1 cellular context compared by ENCODE assay signal in genomic region chr6:97282726-97283617, GRCh38.
TF ChIP-seq lines count a peak whose summit lies in the region.

TSS of gene MMS22L (minus strand) at chr6:97283216. CDS start at chr6:97282477, 739 bp downstream.

TF ChIP-seq in HepG2, 621 proteins besides CTCF, POLR2A, EP300 and RAD21 (continued from another document):
- TF ChIP-seq, protein P1, sequence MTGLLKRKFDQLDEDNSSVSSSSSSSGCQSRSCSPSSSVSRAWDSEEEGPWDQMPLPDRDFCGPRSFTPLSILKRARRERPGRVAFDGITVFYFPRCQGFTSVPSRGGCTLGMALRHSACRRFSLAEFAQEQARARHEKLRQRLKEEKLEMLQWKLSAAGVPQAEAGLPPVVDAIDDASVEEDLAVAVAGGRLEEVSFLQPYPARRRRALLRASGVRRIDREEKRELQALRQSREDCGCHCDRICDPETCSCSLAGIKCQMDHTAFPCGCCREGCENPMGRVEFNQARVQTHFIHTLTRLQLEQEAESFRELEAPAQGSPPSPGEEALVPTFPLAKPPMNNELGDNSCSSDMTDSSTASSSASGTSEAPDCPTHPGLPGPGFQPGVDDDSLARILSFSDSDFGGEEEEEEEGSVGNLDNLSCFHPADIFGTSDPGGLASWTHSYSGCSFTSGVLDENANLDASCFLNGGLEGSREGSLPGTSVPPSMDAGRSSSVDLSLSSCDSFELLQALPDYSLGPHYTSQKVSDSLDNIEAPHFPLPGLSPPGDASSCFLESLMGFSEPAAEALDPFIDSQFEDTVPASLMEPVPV (CRISPR knock-in tag; IDR thresholded peaks at IDR 0.05): no peak
- TF ChIP-seq EZH2 (conservative IDR thresholded peaks at IDR 0.05; ENCODE audit: low read depth, low read length) (no peak), FOXK1 (CRISPR knock-in tag; IDR thresholded peaks at IDR 0.05; ENCODE audit: borderline replicate concordance, low read depth) (no peak), NR1H2 (CRISPR knock-in tag; IDR thresholded peaks at IDR 0.05; ENCODE audit: borderline replicate concordance, low read depth) (no peak), POLR2AphosphoS2 (IDR thresholded peaks at IDR 0.05; ENCODE audit: low read depth, low read length) (no peak), ZSCAN5A (CRISPR knock-in tag; IDR thresholded peaks at IDR 0.05; ENCODE audit: borderline replicate concordance) (peak; percentile 73; the same call in 1 of the 2 replicates), KLF16 (CRISPR knock-in tag; IDR thresholded peaks at IDR 0.05) (peak in 1 of 2 experiments; percentile 77; a peak in 1 of 4 replicates), LCORL (IDR thresholded peaks at IDR 0.05) (no peak), LCORL (CRISPR knock-in tag; IDR thresholded peaks at IDR 0.05) (no peak; the same call in 1 of the 2 replicates), ZNF354B (CRISPR knock-in tag; IDR thresholded peaks at IDR 0.05) (no peak), TGIF2 (CRISPR knock-in tag; IDR thresholded peaks at IDR 0.05) (no peak), ZNF274 (CRISPR knock-in tag; IDR thresholded peaks at IDR 0.05) (no peak; the same call in 1 of the 2 replicates), ZNF564 (CRISPR knock-in tag; IDR thresholded peaks at IDR 0.05) (no peak), ZNF343 (CRISPR knock-in tag; IDR thresholded peaks at IDR 0.05) (peak; percentile 84; the same call in 1 of the 2 replicates), ZFYVE20 (CRISPR knock-in tag; IDR thresholded peaks at IDR 0.05; ENCODE audit: borderline replicate concordance, low read depth) (no peak), RFX3 (CRISPR knock-in tag; IDR thresholded peaks at IDR 0.05) (no peak), ZNF513 (CRISPR knock-in tag; conservative IDR thresholded peaks at IDR 0.05) (no peak)
- TF ChIP-seq, protein P2, sequence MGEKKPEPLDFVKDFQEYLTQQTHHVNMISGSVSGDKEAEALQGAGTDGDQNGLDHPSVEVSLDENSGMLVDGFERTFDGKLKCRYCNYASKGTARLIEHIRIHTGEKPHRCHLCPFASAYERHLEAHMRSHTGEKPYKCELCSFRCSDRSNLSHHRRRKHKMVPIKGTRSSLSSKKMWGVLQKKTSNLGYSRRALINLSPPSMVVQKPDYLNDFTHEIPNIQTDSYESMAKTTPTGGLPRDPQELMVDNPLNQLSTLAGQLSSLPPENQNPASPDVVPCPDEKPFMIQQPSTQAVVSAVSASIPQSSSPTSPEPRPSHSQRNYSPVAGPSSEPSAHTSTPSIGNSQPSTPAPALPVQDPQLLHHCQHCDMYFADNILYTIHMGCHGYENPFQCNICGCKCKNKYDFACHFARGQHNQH (CRISPR knock-in tag; IDR thresholded peaks at IDR 0.05): peak; percentile 86
